In genomic region chr1:33524586-33524985, GRCh38 we compare ENCODE assay signal across 15 cellular contexts.
"Had no signal": no experiment of that assay in that cellular context is flagged by ENCODE, and none has a peak within 500 bp of the region (broad histone marks: within the 10 kb centered on the region; RNA-seq: fewer than 3 reads in every experiment).

No MANE protein-coding gene starts in this region.

- H3K36me3 ChIP-seq: adrenal gland, left ventricle myocardium inferior, tibial artery, uterus had no signal

- H3K27me3 ChIP-seq: adrenal gland, uterus had no signal

- H3K4me3 ChIP-seq: adrenal gland, left ventricle myocardium inferior, tibial artery, uterus had no signal

- DNase-seq: activated CD4-positive, alpha-beta T cell treated with anti-CD3 and anti-CD28 coated beads for 36 hours; activated CD8-positive, alpha-beta T cell treated with anti-CD3 and anti-CD28 coated beads for 36 hours; activated effector memory CD4-positive, alpha-beta T cell treated with anti-CD3 and anti-CD28 coated beads, Interleukin-2, amount 50 U/mL, for 16 hours; activated T-cell treated with anti-CD3 and anti-CD28 coated beads, Interleukin-2, amount 50 U/mL, for 48 hours; adrenal gland; hippocampal formation; left ventricle myocardium inferior; mesendoderm; stimulated activated CD4-positive, alpha-beta T cell treated with anti-CD3 and anti-CD28 coated beads, Interleukin-12 subunit alpha, Interleukin-12 subunit beta, amount 100 ng/mL, for 4 hours; stimulated activated CD4-positive, alpha-beta T cell treated with anti-CD3 and anti-CD28 coated beads, Interleukin-2, amount 100 ng/mL, for 24 hours; T1000; tibial artery; uterus had no signal

- H3K9me3 ChIP-seq: adrenal gland, left ventricle myocardium inferior, tibial artery, uterus had no signal

- ATAC-seq: activated CD4-positive, alpha-beta T cell treated with anti-CD3 and anti-CD28 coated beads for 36 hours; activated CD8-positive, alpha-beta T cell treated with anti-CD3 and anti-CD28 coated beads for 36 hours; natural killer cell treated with Interleukin-12 subunit alpha and Interleukin-12 subunit beta and Interleukin-15 and Interleukin-18, amount 100 ng/mL, for 72 hours; stimulated activated effector memory CD8-positive, alpha-beta T cell treated with anti-CD3 and anti-CD28 coated beads, Interleukin-12 subunit alpha, Interleukin-12 subunit beta, amount 100 ng/mL, for 72 hours had no signal

- H3K4me1 ChIP-seq: adrenal gland, left ventricle myocardium inferior, tibial artery, uterus had no signal

- H3K27ac ChIP-seq: adrenal gland, left ventricle myocardium inferior, tibial artery, uterus had no signal
